21 cellular contexts compared by ENCODE assay signal in the genomic region with DNA sequence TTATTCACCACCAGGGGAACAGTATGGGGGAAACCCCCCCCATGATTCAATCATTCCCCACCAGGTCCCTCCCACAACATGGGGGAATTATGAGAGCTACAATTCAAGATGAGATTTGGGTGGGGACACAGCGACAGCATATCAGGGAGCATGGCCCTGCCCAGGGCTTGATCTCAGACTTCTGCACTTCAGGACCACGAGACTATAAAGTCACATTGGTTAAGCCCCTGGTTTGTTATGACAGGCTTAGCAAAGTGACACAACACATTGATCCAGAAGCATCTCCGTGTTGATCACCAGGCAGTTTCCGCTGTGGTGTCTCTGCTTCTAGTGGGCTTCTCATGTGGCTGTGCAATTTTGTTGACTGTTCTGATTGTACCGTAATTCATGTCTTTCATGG.
"Had no signal": no experiment of that assay in that cellular context is flagged by ENCODE, and none has a peak within 500 bp of the region (broad histone marks: within the 10 kb centered on the region; RNA-seq: fewer than 3 reads in every experiment).

No MANE protein-coding gene starts in this region.

- H3K27ac ChIP-seq: hepatocyte, left ventricle myocardium inferior, pancreas, psoas muscle, sigmoid colon, spleen, suprapubic skin, thoracic aorta, tibial artery, upper lobe of right lung had no signal

- DNase-seq: islet precursor cell; left ventricle myocardium inferior; midbrain; mucosa of descending colon; naive thymus-derived CD4-positive, alpha-beta T cell; pancreas; posterior cingulate gyrus; psoas muscle; sigmoid colon; small intestine; spleen; stimulated activated CD4-positive, alpha-beta T cell treated with anti-CD3 and anti-CD28 coated beads, Interleukin-4, amount 100 ng/mL, for 24 hours; stimulated activated naive CD4-positive, alpha-beta T cell; tibial artery; trophoblast cell; upper lobe of right lung had no signal

- H3K36me3 ChIP-seq: left ventricle myocardium inferior, pancreas, sigmoid colon, spleen, suprapubic skin, thoracic aorta, tibial artery, upper lobe of right lung had no signal

- H2AFZ ChIP-seq: hepatocyte had no signal

- H3K4me3 ChIP-seq: hepatocyte, left ventricle myocardium inferior, lung, mucosa of descending colon, pancreas, psoas muscle, sigmoid colon, spleen, suprapubic skin, thoracic aorta, tibial artery, upper lobe of right lung had no signal

- H3K9me3 ChIP-seq: left ventricle myocardium inferior, mucosa of descending colon, pancreas, psoas muscle, sigmoid colon, suprapubic skin, thoracic aorta, tibial artery, upper lobe of right lung had no signal

- H3K4me2 ChIP-seq: hepatocyte had no signal

- H3K27me3 ChIP-seq: hepatocyte, pancreas had no signal

- FAIRE-seq: pancreas, small intestine, urothelium cell line had no signal

- H3K4me1 ChIP-seq: left ventricle myocardium inferior, pancreas, psoas muscle, sigmoid colon, spleen, suprapubic skin, tibial artery, upper lobe of right lung had no signal
